ENCODE assay signal across 8 cellular contexts in the genomic region with DNA sequence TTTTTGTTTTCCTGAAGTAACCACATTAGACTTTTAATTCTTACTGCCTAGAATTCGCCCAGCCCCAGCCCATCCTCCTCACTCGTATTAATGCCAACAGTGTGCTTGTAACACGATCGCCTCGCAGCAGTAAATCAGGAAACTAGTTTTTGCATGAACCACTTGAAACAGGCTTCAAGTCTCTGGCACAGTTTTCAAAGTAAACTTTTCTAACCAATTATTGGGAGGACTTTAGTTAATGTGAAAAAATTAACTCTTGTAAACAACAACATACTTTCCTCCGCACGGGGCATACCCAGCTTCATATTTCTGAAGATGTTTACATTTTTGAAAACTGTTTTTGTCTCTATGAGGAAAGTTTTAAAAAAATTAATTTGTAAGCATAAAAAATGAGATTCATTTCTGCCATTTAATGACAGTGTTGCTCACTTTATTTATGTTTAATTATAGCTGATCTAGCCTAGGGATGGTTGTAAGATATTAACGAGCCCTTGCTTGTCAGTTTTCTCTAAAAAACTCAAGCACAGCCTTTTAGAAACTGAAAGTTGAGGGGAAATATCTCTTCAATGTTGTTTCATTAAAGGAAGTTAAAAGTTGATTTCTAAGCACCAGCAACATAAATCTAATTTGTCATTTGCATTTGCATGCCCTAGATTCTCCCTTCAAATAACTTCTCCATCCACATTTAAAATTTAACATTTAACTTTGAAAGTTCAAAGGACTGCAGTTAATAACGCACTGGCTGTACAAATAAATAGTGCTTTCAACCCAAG. TPM values are rescaled to one million over a fixed set of nuclear protein-coding genes. Genes with fewer than 3 reads are reported as not detected.
DNase-seq lines count a peak whose midpoint lies in the region; ATAC-seq and TF ChIP-seq lines count a peak whose summit lies in the region.

No MANE protein-coding gene starts in this region.

- H3K4me3 Mint-ChIP-seq in naive thymus-derived CD8-positive, alpha-beta T cell: peak overlapping the region in 4 of 10 donors; percentile 23 to 78 (median 26)

- H3K9me3 ChIP-seq in IMR-90 (ENCODE audit: control insufficient read depth, insufficient read depth, low read length) (no peaks in the 10 kb centered on the region), endocrine pancreas (ENCODE audit: control insufficient read depth, low read length) (no peaks in the 10 kb centered on the region), neuronal stem cell (replicated peaks in 1 of 2; ENCODE audit: control insufficient read depth in 2 of 2, insufficient read depth in 1 of 2, low read depth in 1 of 2, low read length in 2 of 2) (no peaks in the 10 kb centered on the region)

- DNase-seq in Daoy (ENCODE audit: low read depth) (peak; percentile 44), IMR-90 (peak; percentile 77), neuronal stem cell (ENCODE audit: low spot score) (no peak), SKM-1 treated with dmso at 0.1 percent for 144 hours (lab: John Stamatoyannopoulos, UW; ENCODE audit: unreplicated experiment) (no peak), NAMALWA (ENCODE audit: low spot score) (no peak), HK-2 (ENCODE audit: unreplicated experiment) (no peak)
- no peak for DNase-seq in naive thymus-derived CD8-positive, alpha-beta T cell

- H2AFZ ChIP-seq in IMR-90 (replicated peaks; ENCODE audit: low read length, poor library complexity) (no peak overlapping the region), neuronal stem cell (ENCODE audit: low read length) (peak overlapping the region; percentile 53)

- TF ChIP-seq RAD21 in IMR-90 (IDR thresholded peaks at IDR 0.05; ENCODE audit: low read length): no peak

- H4K91ac ChIP-seq in IMR-90 (ENCODE audit: insufficient read depth, low read depth, low read length): peak overlapping the region; percentile 37; the same call in 1 of the 2 replicates
- H4K91ac ChIP-seq in neuronal stem cell (ENCODE audit: low read depth, low read length, poor library complexity): no peak overlapping the region

- H3K4me3 ChIP-seq in IMR-90 (ENCODE audit: insufficient read depth, low read depth, low read length) (peak overlapping the region; percentile 4; the same call in 1 of the 2 replicates), endocrine pancreas (ENCODE audit: control insufficient read depth, insufficient read depth, low read length) (peak overlapping the region; percentile 24), neuronal stem cell (ENCODE audit: low read length in 2 of 2) (no peak overlapping the region)

- H3K79me1 ChIP-seq in IMR-90 (ENCODE audit: low read depth in 1 of 2, low read length in 2 of 2) (peaks cover 4 to 13% of the 10 kb centered on the region in 2 experiments; a peak in 2 of 4 replicates), neuronal stem cell (ENCODE audit: low read depth, low read length) (no peaks in the 10 kb centered on the region)

- no TSS peak for BruUV-seq in IMR-90 (replicated peaks; lab: Mats Ljungman, UMichigan)

- peak; percentile 72 for ATAC-seq in IMR-90 (ENCODE audit: low read depth)
- ATAC-seq in naive thymus-derived CD8-positive, alpha-beta T cell: no peak

- peaks cover 3 to 17% (median 14%) of the 10 kb centered on the region in 4 donors for H3K4me1 Mint-ChIP-seq in naive thymus-derived CD8-positive, alpha-beta T cell

- H2AK5ac ChIP-seq in IMR-90 (ENCODE audit: low read depth, low read length) (no peak overlapping the region), neuronal stem cell (ENCODE audit: low read depth, low read length) (no peak overlapping the region)

- 0 out of 2 replicates have a peak overlapping the region, but pooled peaks have one; percentile 6 for H3K4ac ChIP-seq in IMR-90 (ENCODE audit: low read depth, low read length)
- no peak overlapping the region for H3K4ac ChIP-seq in neuronal stem cell (ENCODE audit: low read length)

- H2BK15ac ChIP-seq in IMR-90 (ENCODE audit: low read depth, low read length): no peak overlapping the region
- no peak overlapping the region for H2BK15ac ChIP-seq in neuronal stem cell (ENCODE audit: low read length)

- POLR2A ChIA-PET in IMR-90 (lab: Charles Lee; ENCODE audit: unreplicated experiment): interaction anchor here (1.3 kb wide), 1 partner anchor 280 kb away, joined by 3 read pairs; the partner anchor contains the start of gene MIPEP
- POLR2A ChIA-PET in naive thymus-derived CD8-positive, alpha-beta T cell (lab: Charles Lee): no interaction called here

- CTCF ChIA-PET in IMR-90 (lab: Yijun Ruan, JAX): interaction anchor here (1.4 kb wide), 1 partner anchor 31 kb away, joined by 4 read pairs; no protein-coding TSS in a partner anchor

- dilution Hi-C loops in IMR-90 (cut with HindIII; ENCODE audit: low sequenced_read_pairs, unreplicated experiment): no loop called here

- H2BK5ac ChIP-seq in IMR-90 (ENCODE audit: low read depth, low read length, poor library complexity, severe bottlenecking) (peak overlapping the region; percentile 75), neuronal stem cell (ENCODE audit: low read length) (no peak overlapping the region)

- no peak overlapping the region for H3K9ac ChIP-seq in IMR-90 (ENCODE audit: low read depth, low read length)
- no peak overlapping the region for H3K9ac ChIP-seq in endocrine pancreas (ENCODE audit: control insufficient read depth, insufficient read depth, low read length)
- no peak overlapping the region for H3K9ac ChIP-seq in neuronal stem cell (ENCODE audit: low read depth, low read length, poor library complexity)

- TF ChIP-seq CTCF in IMR-90 (conservative IDR thresholded peaks at IDR 0.05; ENCODE audit: low read depth, low read length): no peak

- H3K23ac ChIP-seq in IMR-90 (ENCODE audit: low read depth, low read length): 0 out of 2 replicates have a peak overlapping the region, but pooled peaks have one; percentile 6
- no peak overlapping the region for H3K23ac ChIP-seq in neuronal stem cell (ENCODE audit: low read depth, low read length, poor library complexity)

- no peaks in the 10 kb centered on the region for H3K36me3 Mint-ChIP-seq in naive thymus-derived CD8-positive, alpha-beta T cell

- peaks cover 15 to 30% (median 19%) of the 10 kb centered on the region in 5 donors for H3K27me3 Mint-ChIP-seq in naive thymus-derived CD8-positive, alpha-beta T cell

- H2AK9ac ChIP-seq in IMR-90 (replicated peaks; ENCODE audit: low read depth, low read length, poor library complexity): no peak overlapping the region

- peaks cover 18% of the 10 kb centered on the region for H3K4me1 ChIP-seq in IMR-90 (ENCODE audit: control insufficient read depth, insufficient read depth, low read length)
- H3K4me1 ChIP-seq in endocrine pancreas (ENCODE audit: control insufficient read depth, insufficient read depth, low read length): no peaks in the 10 kb centered on the region
- peaks cover 10 to 27% of the 10 kb centered on the region in 2 donors for H3K4me1 ChIP-seq in neuronal stem cell (ENCODE audit: control insufficient read depth in 2 of 2, insufficient read depth in 1 of 2, low read depth in 1 of 2, low read length in 2 of 2)

- H3K27ac ChIP-seq in IMR-90 (ENCODE audit: insufficient read depth, low read length): peak overlapping the region; percentile 77; the same call in 1 of the 2 replicates
- no peak overlapping the region for H3K27ac ChIP-seq in neuronal stem cell (replicated peaks; ENCODE audit: low read length)

- H3K4me2 ChIP-seq in IMR-90 (ENCODE audit: low read depth, low read length) (peak overlapping the region; percentile 84), neuronal stem cell (ENCODE audit: insufficient read depth, low read length, poor library complexity, severe bottlenecking) (no peak overlapping the region)

- H2BK120ac ChIP-seq in IMR-90 (ENCODE audit: low read depth, low read length) (peak overlapping the region; percentile 44), neuronal stem cell (ENCODE audit: low read depth, low read length) (no peak overlapping the region)

- H3K27ac Mint-ChIP-seq in naive thymus-derived CD8-positive, alpha-beta T cell: peak overlapping the region in 1 of 10 donors; percentile 20

- no peaks in the 10 kb centered on the region for H4K20me1 ChIP-seq in IMR-90 (ENCODE audit: insufficient read depth, low read length)

- H4K8ac ChIP-seq in IMR-90 (ENCODE audit: low read depth in 2 of 2, low read length in 2 of 2) (peak overlapping the region in 1 of 2 experiments; percentile 48; a peak in 2 of 4 replicates), neuronal stem cell (ENCODE audit: low read depth, low read length) (no peak overlapping the region)

- no peaks in the 10 kb centered on the region for H3K27me3 ChIP-seq in IMR-90 (ENCODE audit: control insufficient read depth, insufficient read depth, low read length)
- H3K27me3 ChIP-seq in endocrine pancreas (ENCODE audit: control insufficient read depth, insufficient read depth, low read length): no peaks in the 10 kb centered on the region
- H3K27me3 ChIP-seq in neuronal stem cell (ENCODE audit: control insufficient read depth in 3 of 3, insufficient read depth in 3 of 3, low read depth in 1 of 3, low read length in 3 of 3): no peaks in the 10 kb centered on the region

- H3K9me3 Mint-ChIP-seq in naive thymus-derived CD8-positive, alpha-beta T cell: no peaks in the 10 kb centered on the region

- intact Hi-C loops in IMR-90 (cut with micrococcal nuclease): no loop called here

- no peak overlapping the region for H2BK20ac ChIP-seq in IMR-90 (ENCODE audit: low read depth, low read length)

- 17% methylated on average over 1 of the region's 9 CpGs; no CpG with 5 or more reads in 1 of the 2 experiments for WGBS in IMR-90 (ENCODE audit: extremely low coverage in 2 of 2, insufficient read length in 1 of 2), 2 experiments
- WGBS in neuronal stem cell (ENCODE audit: extremely low coverage in 2 of 2, insufficient read length in 2 of 2, insufficient replicate concordance in 1 of 2), 2 donors: no CpG with 5 or more reads among the region's 9 CpGs

- H4K5ac ChIP-seq in IMR-90 (ENCODE audit: low read depth, low read length): peak overlapping the region; percentile 89

- peaks cover 24% of the 10 kb centered on the region; the same call in 1 of the 2 replicates for H3K36me3 ChIP-seq in IMR-90 (ENCODE audit: control insufficient read depth, insufficient read depth, low read length)
- no peaks in the 10 kb centered on the region for H3K36me3 ChIP-seq in endocrine pancreas (ENCODE audit: control insufficient read depth, insufficient read depth, low read length)
- no peaks in the 10 kb centered on the region for H3K36me3 ChIP-seq in neuronal stem cell (replicated peaks in 1 of 2; ENCODE audit: control insufficient read depth in 2 of 2, insufficient read depth in 2 of 2, low read length in 2 of 2)

- in situ Hi-C loops in IMR-90 (cut with MboI; ENCODE audit: low sequenced_read_pairs): no loop called here

- peaks cover 8% of the 10 kb centered on the region; the same call in 1 of the 2 replicates for H3K9me1 ChIP-seq in IMR-90 (ENCODE audit: insufficient read depth, low read length)

- H3K14ac ChIP-seq in IMR-90 (replicated peaks; ENCODE audit: low read depth, low read length): peak overlapping the region; percentile 5; the same call in 1 of the 2 replicates
- no peak overlapping the region for H3K14ac ChIP-seq in neuronal stem cell (ENCODE audit: low read length)

- H3K18ac ChIP-seq in IMR-90 (ENCODE audit: low read depth, low read length) (peak overlapping the region; percentile 94), neuronal stem cell (ENCODE audit: low read length) (no peak overlapping the region)

- no peak overlapping the region for H2BK12ac ChIP-seq in neuronal stem cell (ENCODE audit: low read length)

- no peak for TF ChIP-seq POLR2A in IMR-90 (IDR thresholded peaks at IDR 0.05; ENCODE audit: low read depth, low read length)

- H3K56ac ChIP-seq in IMR-90 (ENCODE audit: extremely low read depth, insufficient read depth, low read length): no peak overlapping the region; the same call in 1 of the 2 replicates

RNA-seq across cellular contexts. Expression of gene TNFRSF19, which starts 39.4 kb away (rescaled TPM):
- total RNA-seq in Daoy (2014; rRNA removed; shearing (Covaris generic)): 4.1 and 4.2 TPM in 2 replicates
- total RNA-seq in IMR-90 (2012; rRNA removed): 18.6 and 21.9 TPM in 2 replicates
- 19.8 and 26.3 TPM in 2 replicates for polyA plus RNA-seq in IMR-90 (2012; rRNA removed)
- polyA plus RNA-seq in IMR-90 (2012; cell fraction: cytosol; rRNA removed): 22.9 and 37.5 TPM in 2 replicates
- 17.5 and 57.8 TPM in 2 replicates for polyA plus RNA-seq in IMR-90 (2012; cell fraction: nucleus; rRNA removed; ENCODE audit: low replicate concordance)
- polyA plus RNA-seq in neuronal stem cell (2013, experiment 1 of 2): 0.92 TPM
- polyA plus RNA-seq in neuronal stem cell (2013, experiment 2 of 2): 0.84 TPM
- total RNA-seq in naive thymus-derived CD8-positive, alpha-beta T cell: under 1 TPM in 1 of 2 experiments, not detected in 1; 0.16 TPM
- not detected for polyA plus RNA-seq in naive thymus-derived CD8-positive, alpha-beta T cell

Comparison
In these comparisons a context has a peak if more than half of its experiments do, and no peak if none do; other contexts are left out.
1. DNase-seq: peak in Daoy (single experiment) and IMR-90 (single experiment); none in neuronal stem cell (single experiment), SKM-1 treated with dmso at 0.1 percent for 144 hours (single experiment), NAMALWA (single experiment), HK-2 (single experiment) and naive thymus-derived CD8-positive, alpha-beta T cell (0 of 10).
2. H3K4me3 ChIP-seq: peak in IMR-90 (single experiment) and endocrine pancreas (single experiment); none in neuronal stem cell (0 of 2).